In the genomic region with DNA sequence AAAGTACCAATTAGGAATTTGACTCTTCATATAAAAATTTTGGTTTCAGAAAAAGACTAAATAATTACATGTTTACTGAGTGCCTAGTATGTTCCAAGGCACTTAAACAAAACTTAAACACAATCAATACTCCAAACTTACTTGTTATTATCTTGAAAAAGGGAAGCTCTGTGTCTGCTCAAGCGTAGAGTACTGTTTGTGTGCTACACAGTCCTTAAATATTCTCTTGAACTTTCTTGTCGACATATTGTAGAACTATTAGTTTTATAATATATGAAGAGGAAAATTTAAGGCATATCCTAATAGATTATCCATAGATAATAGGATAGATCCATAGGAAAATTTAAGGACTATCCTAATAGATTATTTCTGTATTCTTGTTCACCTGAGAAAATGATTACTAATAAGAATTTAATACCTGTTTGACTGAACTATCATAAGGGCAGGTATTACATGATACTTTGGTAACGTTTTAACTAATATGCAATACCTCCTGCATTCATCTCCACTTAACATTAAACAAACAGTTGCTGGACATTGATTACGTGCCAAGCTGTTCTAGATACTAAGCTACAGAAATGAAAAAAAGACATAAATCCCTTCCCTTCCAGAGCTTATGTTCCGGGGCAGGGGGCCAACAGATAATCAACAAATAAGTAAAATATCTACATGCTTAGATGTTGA, we compare ENCODE assay signal across 1 cellular context.
TF ChIP-seq lines count a peak whose summit lies in the region.

No MANE protein-coding gene starts in this region.

TF ChIP-seq in GM23338, 12 proteins besides CTCF, POLR2A, EP300 and RAD21 (continued from another document):
- TF ChIP-seq, protein P1, sequence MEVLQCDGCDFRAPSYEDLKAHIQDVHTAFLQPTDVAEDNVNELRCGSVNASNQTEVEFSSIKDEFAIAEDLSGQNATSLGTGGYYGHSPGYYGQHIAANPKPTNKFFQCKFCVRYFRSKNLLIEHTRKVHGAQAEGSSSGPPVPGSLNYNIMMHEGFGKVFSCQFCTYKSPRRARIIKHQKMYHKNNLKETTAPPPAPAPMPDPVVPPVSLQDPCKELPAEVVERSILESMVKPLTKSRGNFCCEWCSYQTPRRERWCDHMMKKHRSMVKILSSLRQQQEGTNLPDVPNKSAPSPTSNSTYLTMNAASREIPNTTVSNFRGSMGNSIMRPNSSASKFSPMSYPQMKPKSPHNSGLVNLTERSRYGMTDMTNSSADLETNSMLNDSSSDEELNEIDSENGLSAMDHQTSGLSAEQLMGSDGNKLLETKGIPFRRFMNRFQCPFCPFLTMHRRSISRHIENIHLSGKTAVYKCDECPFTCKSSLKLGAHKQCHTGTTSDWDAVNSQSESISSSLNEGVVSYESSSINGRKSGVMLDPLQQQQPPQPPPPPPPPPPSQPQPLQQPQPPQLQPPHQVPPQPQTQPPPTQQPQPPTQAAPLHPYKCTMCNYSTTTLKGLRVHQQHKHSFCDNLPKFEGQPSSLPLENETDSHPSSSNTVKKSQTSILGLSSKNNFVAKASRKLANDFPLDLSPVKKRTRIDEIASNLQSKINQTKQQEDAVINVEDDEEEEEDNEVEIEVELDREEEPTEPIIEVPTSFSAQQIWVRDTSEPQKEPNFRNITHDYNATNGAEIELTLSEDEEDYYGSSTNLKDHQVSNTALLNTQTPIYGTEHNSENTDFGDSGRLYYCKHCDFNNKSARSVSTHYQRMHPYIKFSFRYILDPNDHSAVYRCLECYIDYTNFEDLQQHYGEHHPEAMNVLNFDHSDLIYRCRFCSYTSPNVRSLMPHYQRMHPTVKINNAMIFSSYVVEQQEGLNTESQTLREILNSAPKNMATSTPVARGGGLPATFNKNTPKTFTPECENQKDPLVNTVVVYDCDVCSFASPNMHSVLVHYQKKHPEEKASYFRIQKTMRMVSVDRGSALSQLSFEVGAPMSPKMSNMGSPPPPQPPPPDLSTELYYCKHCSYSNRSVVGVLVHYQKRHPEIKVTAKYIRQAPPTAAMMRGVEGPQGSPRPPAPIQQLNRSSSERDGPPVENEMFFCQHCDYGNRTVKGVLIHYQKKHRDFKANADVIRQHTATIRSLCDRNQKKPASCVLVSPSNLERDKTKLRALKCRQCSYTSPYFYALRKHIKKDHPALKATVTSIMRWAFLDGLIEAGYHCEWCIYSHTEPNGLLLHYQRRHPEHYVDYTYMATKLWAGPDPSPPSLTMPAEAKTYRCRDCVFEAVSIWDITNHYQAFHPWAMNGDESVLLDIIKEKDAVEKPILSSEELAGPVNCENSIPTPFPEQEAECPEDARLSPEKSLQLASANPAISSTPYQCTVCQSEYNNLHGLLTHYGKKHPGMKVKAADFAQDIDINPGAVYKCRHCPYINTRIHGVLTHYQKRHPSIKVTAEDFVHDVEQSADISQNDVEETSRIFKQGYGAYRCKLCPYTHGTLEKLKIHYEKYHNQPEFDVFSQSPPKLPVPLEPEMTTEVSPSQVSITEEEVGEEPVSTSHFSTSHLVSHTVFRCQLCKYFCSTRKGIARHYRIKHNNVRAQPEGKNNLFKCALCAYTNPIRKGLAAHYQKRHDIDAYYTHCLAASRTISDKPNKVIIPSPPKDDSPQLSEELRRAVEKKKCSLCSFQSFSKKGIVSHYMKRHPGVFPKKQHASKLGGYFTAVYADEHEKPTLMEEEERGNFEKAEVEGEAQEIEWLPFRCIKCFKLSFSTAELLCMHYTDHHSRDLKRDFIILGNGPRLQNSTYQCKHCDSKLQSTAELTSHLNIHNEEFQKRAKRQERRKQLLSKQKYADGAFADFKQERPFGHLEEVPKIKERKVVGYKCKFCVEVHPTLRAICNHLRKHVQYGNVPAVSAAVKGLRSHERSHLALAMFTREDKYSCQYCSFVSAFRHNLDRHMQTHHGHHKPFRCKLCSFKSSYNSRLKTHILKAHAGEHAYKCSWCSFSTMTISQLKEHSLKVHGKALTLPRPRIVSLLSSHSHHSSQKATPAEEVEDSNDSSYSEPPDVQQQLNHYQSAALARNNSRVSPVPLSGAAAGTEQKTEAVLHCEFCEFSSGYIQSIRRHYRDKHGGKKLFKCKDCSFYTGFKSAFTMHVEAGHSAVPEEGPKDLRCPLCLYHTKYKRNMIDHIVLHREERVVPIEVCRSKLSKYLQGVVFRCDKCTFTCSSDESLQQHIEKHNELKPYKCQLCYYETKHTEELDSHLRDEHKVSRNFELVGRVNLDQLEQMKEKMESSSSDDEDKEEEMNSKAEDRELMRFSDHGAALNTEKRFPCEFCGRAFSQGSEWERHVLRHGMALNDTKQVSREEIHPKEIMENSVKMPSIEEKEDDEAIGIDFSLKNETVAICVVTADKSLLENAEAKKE (CRISPR knock-in tag; IDR thresholded peaks at IDR 0.05) = no peak
- TF ChIP-seq STAT1 (IDR thresholded peaks at IDR 0.05; ENCODE audit: unreplicated experiment) (no peak), NANOG (IDR thresholded peaks at IDR 0.05; ENCODE audit: borderline replicate concordance) (no peak)
TF ChIP-seq in GM23338: peak in this region for 0.
